Comparison of ENCODE assay signal across 32 cellular contexts in the genomic region with DNA sequence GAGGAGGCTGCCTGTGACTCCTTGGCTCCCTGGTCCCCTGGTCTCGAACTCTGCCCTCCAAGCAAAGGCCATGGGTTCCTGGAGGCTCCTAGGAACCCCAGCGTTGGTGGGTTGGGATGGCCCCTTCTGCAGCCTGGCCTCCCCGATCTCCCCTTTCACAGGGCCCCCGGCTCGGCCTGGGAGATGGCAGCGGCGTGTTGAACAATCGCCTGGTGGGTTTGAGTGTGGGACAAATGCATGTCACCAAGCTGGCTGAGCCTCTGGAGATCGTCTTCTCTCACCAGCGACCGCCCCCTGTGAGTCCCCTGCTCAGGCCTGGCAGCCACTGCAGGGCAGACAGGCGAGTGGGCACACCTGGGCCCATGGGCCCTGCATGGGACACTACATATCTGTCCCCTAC. TPM values are rescaled to one million over a fixed set of nuclear protein-coding genes. Genes with fewer than 3 reads are reported as not detected.
"Had no signal": no experiment of that assay in that cellular context is flagged by ENCODE, and none has a peak within 500 bp of the region (broad histone marks: within the 10 kb centered on the region; RNA-seq: fewer than 3 reads in every experiment).

No MANE protein-coding gene starts in this region.

- H3K4me1 Mint-ChIP-seq: activated naive CD8-positive, alpha-beta T cell treated with anti-CD3 and anti-CD28 coated beads for 36 hours; activated T-helper 17 cell treated with anti-CD3 and anti-CD28 coated beads, Interleukin-2, amount 50 U/mL, for 72 hours; central memory CD8-positive, alpha-beta T cell had no signal

- H3K27ac ChIP-seq: brain microvascular endothelial cell, SJSA1 had no signal

- DNase-seq: activated CD4-positive, alpha-beta T cell treated with anti-CD3 and anti-CD28 coated beads, Interleukin-2, amount 10 ng/mL, durations not matched to agents 24 days and 14 days; activated CD4-positive, alpha-beta T cell treated with anti-CD3 and anti-CD28 coated beads, Interleukin-2, amount 50 U/mL, for 4 hours; activated CD8-positive, alpha-beta T cell treated with anti-CD3 and anti-CD28 coated beads for 36 hours; activated effector memory CD4-positive, alpha-beta T cell treated with anti-CD3 and anti-CD28 coated beads, Interleukin-2, amount 50 U/mL, for 16 hours; activated naive CD4-positive, alpha-beta T cell; activated naive CD4-positive, alpha-beta T cell treated with anti-CD3 and anti-CD28 coated beads, Interleukin-2, amount 50 U/mL, for 16 hours; activated naive CD8-positive, alpha-beta T cell treated with anti-CD3 and anti-CD28 coated beads for 36 hours; activated T-cell treated with anti-CD3 and anti-CD28 coated beads, Interleukin-2, amount 50 U/mL, for 1 hour; activated T-cell treated with anti-CD3 and anti-CD28 coated beads, Interleukin-2, amount 50 U/mL, for 72 hours; amniotic stem cell; brain microvascular endothelial cell; NCI-H1048; NCI-H1105 treated with DMSO at 0.1 percent for 48 hours; NCI-H1436; NCI-H1694; NCI-H1930; NCI-H2081 treated with DMSO at 0.1 percent for 48 hours; NCI-H345; NCI-H524 treated with DMSO at 0.1 percent for 48 hours; SHP77 treated with DMSO at 0.1 percent for 48 hours; SK-N-SH had no signal

- H3K4me3 ChIP-seq: SJSA1 had no signal

- H3K36me3 ChIP-seq: brain microvascular endothelial cell, SJSA1 had no signal

- H3K27ac Mint-ChIP-seq: activated CD4-positive, alpha-beta T cell treated with anti-CD3 and anti-CD28 coated beads, Interleukin-2, amount 10 ng/mL, durations not matched to agents 24 days and 14 days; activated CD8-positive, alpha-beta T cell treated with anti-CD3 and anti-CD28 coated beads for 36 hours; activated naive CD8-positive, alpha-beta T cell treated with anti-CD3 and anti-CD28 coated beads for 36 hours; activated T-cell treated with anti-CD3 and anti-CD28 coated beads, Interleukin-2, amount 50 U/mL, for 72 hours; activated T-helper 17 cell treated with anti-CD3 and anti-CD28 coated beads, Interleukin-2, amount 50 U/mL, for 72 hours; T-helper 1 cell treated with Interleukin-12 subunit alpha and Interleukin-12 subunit beta and Interleukin-4 antibody, amounts not matched to agents 30 μg/mL and 1 μg/mL, for 36 hours; T-helper 2 cell treated with Interferon-gamma antibody and Interleukin-4, amounts not matched to agents 5 μg/mL and 100 μg/mL, for 36 hours had no signal

- H3K27me3 Mint-ChIP-seq: activated CD8-positive, alpha-beta T cell treated with anti-CD3 and anti-CD28 coated beads for 36 hours; activated naive CD8-positive, alpha-beta T cell treated with anti-CD3 and anti-CD28 coated beads for 36 hours; central memory CD8-positive, alpha-beta T cell had no signal

- H3K27me3 ChIP-seq: brain microvascular endothelial cell, SJSA1 had no signal

- H3K9me3 ChIP-seq: SJSA1, SK-N-SH had no signal

- H3K4me3 Mint-ChIP-seq: activated CD4-positive, alpha-beta T cell treated with anti-CD3 and anti-CD28 coated beads, Interleukin-2, amount 10 ng/mL, durations not matched to agents 24 days and 14 days; activated CD8-positive, alpha-beta T cell treated with anti-CD3 and anti-CD28 coated beads for 36 hours; activated naive CD8-positive, alpha-beta T cell treated with anti-CD3 and anti-CD28 coated beads for 36 hours; activated T-cell treated with anti-CD3 and anti-CD28 coated beads, Interleukin-2, amount 50 U/mL, for 72 hours; activated T-helper 17 cell treated with anti-CD3 and anti-CD28 coated beads, Interleukin-2, amount 50 U/mL, for 72 hours; central memory CD8-positive, alpha-beta T cell; T-helper 1 cell treated with Interleukin-12 subunit alpha and Interleukin-12 subunit beta and Interleukin-4 antibody, amounts not matched to agents 30 μg/mL and 1 μg/mL, for 36 hours; T-helper 2 cell treated with Interferon-gamma antibody and Interleukin-4, amounts not matched to agents 5 μg/mL and 100 μg/mL, for 36 hours had no signal

- H3K9ac ChIP-seq: SK-N-SH had no signal

- H3K9me2 ChIP-seq: SK-N-SH had no signal

- H3K36me3 Mint-ChIP-seq: activated naive CD8-positive, alpha-beta T cell treated with anti-CD3 and anti-CD28 coated beads for 36 hours had no signal

- H3K4me2 ChIP-seq: SK-N-SH had no signal

- H3K9me3 Mint-ChIP-seq: activated CD4-positive, alpha-beta T cell treated with anti-CD3 and anti-CD28 coated beads, Interleukin-2, amount 10 ng/mL, durations not matched to agents 24 days and 14 days; activated CD8-positive, alpha-beta T cell treated with anti-CD3 and anti-CD28 coated beads for 36 hours; activated naive CD8-positive, alpha-beta T cell treated with anti-CD3 and anti-CD28 coated beads for 36 hours; activated T-cell treated with anti-CD3 and anti-CD28 coated beads, Interleukin-2, amount 50 U/mL, for 72 hours; activated T-helper 17 cell treated with anti-CD3 and anti-CD28 coated beads, Interleukin-2, amount 50 U/mL, for 72 hours; central memory CD8-positive, alpha-beta T cell; T-helper 1 cell treated with Interleukin-12 subunit alpha and Interleukin-12 subunit beta and Interleukin-4 antibody, amounts not matched to agents 30 μg/mL and 1 μg/mL, for 36 hours; T-helper 2 cell treated with Interferon-gamma antibody and Interleukin-4, amounts not matched to agents 5 μg/mL and 100 μg/mL, for 36 hours had no signal

- ATAC-seq: activated CD8-positive, alpha-beta T cell treated with anti-CD3 and anti-CD28 coated beads for 36 hours; activated T-cell treated with anti-CD3 and anti-CD28 coated beads, Interleukin-2, amount 50 U/mL, for 72 hours; activated T-helper 17 cell treated with anti-CD3 and anti-CD28 coated beads, Interleukin-2, amount 50 U/mL, for 72 hours; Panc1 had no signal

RNA-seq across cellular contexts. Expression of a gene that starts 10.9 kb away (rescaled TPM):
- total RNA-seq: activated CD4-positive, alpha-beta T cell treated with anti-CD3 and anti-CD28 coated beads, Interleukin-2, amount 10 ng/mL, durations not matched to agents 24 days and 14 days; activated CD8-positive, alpha-beta memory T cell treated with anti-CD3 and anti-CD28 coated beads for 36 hours; activated CD8-positive, alpha-beta T cell treated with anti-CD3 and anti-CD28 coated beads for 36 hours; activated naive CD8-positive, alpha-beta T cell treated with anti-CD3 and anti-CD28 coated beads for 36 hours; activated T-helper 17 cell treated with anti-CD3 and anti-CD28 coated beads, Interleukin-2, amount 50 U/mL, for 72 hours; MCF 10A; RPMI7951; SJSA1 had no signal

RNA-seq across cellular contexts. Expression of a gene that starts 15.6 kb away (rescaled TPM):
- total RNA-seq: activated CD4-positive, alpha-beta T cell treated with anti-CD3 and anti-CD28 coated beads, Interleukin-2, amount 10 ng/mL, durations not matched to agents 24 days and 14 days; activated CD8-positive, alpha-beta memory T cell treated with anti-CD3 and anti-CD28 coated beads for 36 hours; activated naive CD8-positive, alpha-beta T cell treated with anti-CD3 and anti-CD28 coated beads for 36 hours; activated T-helper 17 cell treated with anti-CD3 and anti-CD28 coated beads, Interleukin-2, amount 50 U/mL, for 72 hours; aorta; MCF 10A; NCI-H460; RPMI7951; SJSA1 had no signal
